In the genomic region with DNA sequence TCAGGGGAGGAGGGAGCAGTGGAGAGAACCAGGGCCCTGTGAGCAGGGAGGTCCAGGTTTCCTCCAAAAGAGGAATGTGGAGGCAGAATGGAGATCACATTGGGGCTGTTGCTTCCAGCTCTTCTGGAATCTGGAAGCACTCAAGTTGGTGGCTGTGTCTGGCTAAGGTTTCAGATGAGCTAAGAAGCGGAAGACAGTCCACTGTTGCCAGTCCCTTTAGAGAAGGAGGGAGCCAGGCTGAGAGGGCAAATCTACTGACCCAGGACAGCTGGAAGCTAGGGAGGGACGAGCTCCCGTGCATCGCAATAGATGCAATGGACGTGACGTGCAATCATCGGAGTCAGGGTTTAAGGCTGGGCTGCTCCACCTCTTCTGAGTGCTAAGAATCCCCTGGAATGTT, we compare ENCODE assay signal across 25 cellular contexts.
"Had no signal": no experiment of that assay in that cellular context is flagged by ENCODE, and none has a peak within 500 bp of the region (broad histone marks: within the 10 kb centered on the region; RNA-seq: fewer than 3 reads in every experiment).

No MANE protein-coding gene starts in this region.

- H3K4me2 ChIP-seq: hepatocyte, neural progenitor cell had no signal

- H3K27ac Mint-ChIP-seq: naive thymus-derived CD8-positive, alpha-beta T cell; neural progenitor cell; stimulated activated effector memory CD8-positive, alpha-beta T cell treated with anti-CD3 and anti-CD28 coated beads, Interleukin-12 subunit alpha, Interleukin-12 subunit beta, amount 100 ng/mL, for 72 hours had no signal

- ATAC-seq: foreskin keratinocyte; gastroesophageal sphincter; heart left ventricle; left colon; left ventricle myocardium superior; lower lobe of right lung; naive thymus-derived CD8-positive, alpha-beta T cell; right cardiac atrium; stimulated activated effector memory CD8-positive, alpha-beta T cell treated with anti-CD3 and anti-CD28 coated beads, Interleukin-12 subunit alpha, Interleukin-12 subunit beta, amount 100 ng/mL, for 72 hours had no signal

- H3K4me1 Mint-ChIP-seq: neural progenitor cell had no signal

- H3K36me3 ChIP-seq: gastroesophageal sphincter, heart left ventricle, lower lobe of right lung, neural progenitor cell, ovary, sigmoid colon, stomach, thyroid gland had no signal

- DNase-seq: effector memory CD4-positive, alpha-beta T cell; erythroblast; foreskin keratinocyte; heart left ventricle; kidney glomerular epithelial cell; left colon; left ventricle myocardium superior; lower lobe of right lung; naive thymus-derived CD8-positive, alpha-beta T cell; nucleus accumbens; posterior cingulate gyrus; psoas muscle; right cardiac atrium; sigmoid colon; stimulated activated CD4-positive, alpha-beta T cell treated with anti-CD3 and anti-CD28 coated beads, Interleukin-2, amount 100 ng/mL, for 24 hours; stimulated activated CD4-positive, alpha-beta T cell treated with anti-CD3 and anti-CD28 coated beads, Interleukin-4, amount 100 ng/mL, for 24 hours; stimulated activated naive CD4-positive, alpha-beta T cell treated with Interleukin-2 at 50 U/mL for 16 hours; stomach; thyroid gland; trophoblast cell had no signal

- H2AFZ ChIP-seq: hepatocyte, neural progenitor cell had no signal

- H3K36me3 Mint-ChIP-seq: naive thymus-derived CD8-positive, alpha-beta T cell; neural progenitor cell; stimulated activated effector memory CD8-positive, alpha-beta T cell treated with anti-CD3 and anti-CD28 coated beads, Interleukin-12 subunit alpha, Interleukin-12 subunit beta, amount 100 ng/mL, for 72 hours had no signal

- H3K4me1 ChIP-seq: foreskin keratinocyte, gastroesophageal sphincter, lower lobe of right lung, neural progenitor cell, psoas muscle, sigmoid colon, thyroid gland had no signal

- H3K9ac ChIP-seq: neural progenitor cell had no signal

- H3K9me3 Mint-ChIP-seq: naive thymus-derived CD8-positive, alpha-beta T cell; stimulated activated effector memory CD8-positive, alpha-beta T cell treated with anti-CD3 and anti-CD28 coated beads, Interleukin-12 subunit alpha, Interleukin-12 subunit beta, amount 100 ng/mL, for 72 hours had no signal

- H3K27me3 ChIP-seq: foreskin keratinocyte, gastroesophageal sphincter, hepatocyte, neural progenitor cell, ovary, sigmoid colon, stomach, thyroid gland had no signal

- H3K9me3 ChIP-seq: gastroesophageal sphincter, heart left ventricle, lower lobe of right lung, ovary, psoas muscle, sigmoid colon, stomach, thyroid gland had no signal

- H3K4me3 Mint-ChIP-seq: naive thymus-derived CD8-positive, alpha-beta T cell; neural progenitor cell; stimulated activated effector memory CD8-positive, alpha-beta T cell treated with anti-CD3 and anti-CD28 coated beads, Interleukin-12 subunit alpha, Interleukin-12 subunit beta, amount 100 ng/mL, for 72 hours had no signal

- H3K4me3 ChIP-seq: gastroesophageal sphincter, heart left ventricle, hepatocyte, lower lobe of right lung, neural progenitor cell, ovary, psoas muscle, sigmoid colon, stomach, thyroid gland had no signal

- H3K27ac ChIP-seq: foreskin keratinocyte, gastroesophageal sphincter, heart left ventricle, hepatocyte, lower lobe of right lung, neural progenitor cell, ovary, psoas muscle, sigmoid colon, stomach, thyroid gland had no signal
